In the genomic region with DNA sequence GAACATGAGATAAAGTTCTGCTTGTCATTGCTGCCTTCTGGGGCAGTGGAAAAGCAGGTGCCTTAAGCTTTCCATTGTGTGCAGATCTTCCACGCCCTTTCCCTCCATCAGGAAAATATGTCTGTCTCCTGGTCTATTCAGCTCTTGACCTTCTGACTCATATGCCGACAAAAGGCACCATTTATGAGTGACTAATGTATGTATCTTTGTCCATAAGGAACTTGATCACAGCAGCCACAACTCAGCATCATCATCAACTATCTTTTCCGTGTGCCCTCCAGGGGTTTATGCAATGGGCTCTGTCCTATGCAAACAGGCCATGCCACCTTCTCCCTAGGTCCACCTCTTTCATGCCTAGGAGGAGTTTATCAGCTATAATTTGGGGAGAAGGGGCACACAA, we compare ENCODE assay signal across 1 cellular context.
TF ChIP-seq lines count a peak whose summit lies in the region.

No MANE protein-coding gene starts in this region.

TF ChIP-seq in GM23338, 12 proteins besides CTCF, POLR2A, EP300 and RAD21 (continued from another document):
- TF ChIP-seq, protein P1, sequence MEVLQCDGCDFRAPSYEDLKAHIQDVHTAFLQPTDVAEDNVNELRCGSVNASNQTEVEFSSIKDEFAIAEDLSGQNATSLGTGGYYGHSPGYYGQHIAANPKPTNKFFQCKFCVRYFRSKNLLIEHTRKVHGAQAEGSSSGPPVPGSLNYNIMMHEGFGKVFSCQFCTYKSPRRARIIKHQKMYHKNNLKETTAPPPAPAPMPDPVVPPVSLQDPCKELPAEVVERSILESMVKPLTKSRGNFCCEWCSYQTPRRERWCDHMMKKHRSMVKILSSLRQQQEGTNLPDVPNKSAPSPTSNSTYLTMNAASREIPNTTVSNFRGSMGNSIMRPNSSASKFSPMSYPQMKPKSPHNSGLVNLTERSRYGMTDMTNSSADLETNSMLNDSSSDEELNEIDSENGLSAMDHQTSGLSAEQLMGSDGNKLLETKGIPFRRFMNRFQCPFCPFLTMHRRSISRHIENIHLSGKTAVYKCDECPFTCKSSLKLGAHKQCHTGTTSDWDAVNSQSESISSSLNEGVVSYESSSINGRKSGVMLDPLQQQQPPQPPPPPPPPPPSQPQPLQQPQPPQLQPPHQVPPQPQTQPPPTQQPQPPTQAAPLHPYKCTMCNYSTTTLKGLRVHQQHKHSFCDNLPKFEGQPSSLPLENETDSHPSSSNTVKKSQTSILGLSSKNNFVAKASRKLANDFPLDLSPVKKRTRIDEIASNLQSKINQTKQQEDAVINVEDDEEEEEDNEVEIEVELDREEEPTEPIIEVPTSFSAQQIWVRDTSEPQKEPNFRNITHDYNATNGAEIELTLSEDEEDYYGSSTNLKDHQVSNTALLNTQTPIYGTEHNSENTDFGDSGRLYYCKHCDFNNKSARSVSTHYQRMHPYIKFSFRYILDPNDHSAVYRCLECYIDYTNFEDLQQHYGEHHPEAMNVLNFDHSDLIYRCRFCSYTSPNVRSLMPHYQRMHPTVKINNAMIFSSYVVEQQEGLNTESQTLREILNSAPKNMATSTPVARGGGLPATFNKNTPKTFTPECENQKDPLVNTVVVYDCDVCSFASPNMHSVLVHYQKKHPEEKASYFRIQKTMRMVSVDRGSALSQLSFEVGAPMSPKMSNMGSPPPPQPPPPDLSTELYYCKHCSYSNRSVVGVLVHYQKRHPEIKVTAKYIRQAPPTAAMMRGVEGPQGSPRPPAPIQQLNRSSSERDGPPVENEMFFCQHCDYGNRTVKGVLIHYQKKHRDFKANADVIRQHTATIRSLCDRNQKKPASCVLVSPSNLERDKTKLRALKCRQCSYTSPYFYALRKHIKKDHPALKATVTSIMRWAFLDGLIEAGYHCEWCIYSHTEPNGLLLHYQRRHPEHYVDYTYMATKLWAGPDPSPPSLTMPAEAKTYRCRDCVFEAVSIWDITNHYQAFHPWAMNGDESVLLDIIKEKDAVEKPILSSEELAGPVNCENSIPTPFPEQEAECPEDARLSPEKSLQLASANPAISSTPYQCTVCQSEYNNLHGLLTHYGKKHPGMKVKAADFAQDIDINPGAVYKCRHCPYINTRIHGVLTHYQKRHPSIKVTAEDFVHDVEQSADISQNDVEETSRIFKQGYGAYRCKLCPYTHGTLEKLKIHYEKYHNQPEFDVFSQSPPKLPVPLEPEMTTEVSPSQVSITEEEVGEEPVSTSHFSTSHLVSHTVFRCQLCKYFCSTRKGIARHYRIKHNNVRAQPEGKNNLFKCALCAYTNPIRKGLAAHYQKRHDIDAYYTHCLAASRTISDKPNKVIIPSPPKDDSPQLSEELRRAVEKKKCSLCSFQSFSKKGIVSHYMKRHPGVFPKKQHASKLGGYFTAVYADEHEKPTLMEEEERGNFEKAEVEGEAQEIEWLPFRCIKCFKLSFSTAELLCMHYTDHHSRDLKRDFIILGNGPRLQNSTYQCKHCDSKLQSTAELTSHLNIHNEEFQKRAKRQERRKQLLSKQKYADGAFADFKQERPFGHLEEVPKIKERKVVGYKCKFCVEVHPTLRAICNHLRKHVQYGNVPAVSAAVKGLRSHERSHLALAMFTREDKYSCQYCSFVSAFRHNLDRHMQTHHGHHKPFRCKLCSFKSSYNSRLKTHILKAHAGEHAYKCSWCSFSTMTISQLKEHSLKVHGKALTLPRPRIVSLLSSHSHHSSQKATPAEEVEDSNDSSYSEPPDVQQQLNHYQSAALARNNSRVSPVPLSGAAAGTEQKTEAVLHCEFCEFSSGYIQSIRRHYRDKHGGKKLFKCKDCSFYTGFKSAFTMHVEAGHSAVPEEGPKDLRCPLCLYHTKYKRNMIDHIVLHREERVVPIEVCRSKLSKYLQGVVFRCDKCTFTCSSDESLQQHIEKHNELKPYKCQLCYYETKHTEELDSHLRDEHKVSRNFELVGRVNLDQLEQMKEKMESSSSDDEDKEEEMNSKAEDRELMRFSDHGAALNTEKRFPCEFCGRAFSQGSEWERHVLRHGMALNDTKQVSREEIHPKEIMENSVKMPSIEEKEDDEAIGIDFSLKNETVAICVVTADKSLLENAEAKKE (CRISPR knock-in tag; IDR thresholded peaks at IDR 0.05), result no peak
- TF ChIP-seq EZH2 (IDR thresholded peaks at IDR 0.05; ENCODE audit: low read depth, unreplicated experiment), result no peak
